In the genomic region with DNA sequence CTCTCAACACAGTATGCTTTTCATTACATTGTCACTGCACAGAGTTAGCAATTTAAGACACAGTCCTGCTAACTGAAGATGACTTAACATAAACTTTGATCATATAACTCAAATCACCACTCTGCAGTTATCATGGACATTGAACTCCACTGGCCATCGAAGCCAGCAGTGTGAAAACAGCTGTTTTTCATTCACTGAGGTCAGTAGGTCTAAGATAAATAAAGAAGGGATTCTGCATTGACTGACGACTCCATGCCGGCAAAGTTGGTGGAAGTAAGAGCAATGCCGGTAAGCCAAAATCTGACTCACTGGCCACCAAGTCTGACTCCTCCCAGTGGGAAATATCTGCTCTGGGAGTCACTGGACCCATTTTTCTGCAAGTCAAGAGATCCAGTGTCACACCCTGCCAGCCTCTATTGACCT, we compare ENCODE assay signal across 15 cellular contexts.
A peak's percentile ranks its signal among the peaks of the same experiment; 100 is the strongest.
DNase-seq lines count a peak whose midpoint lies in the region; ATAC-seq, FAIRE-seq and TF ChIP-seq lines count a peak whose summit lies in the region.
"Had no signal": no experiment of that assay in that cellular context is flagged by ENCODE, and none has a peak within 500 bp of the region (broad histone marks: within the 10 kb centered on the region; RNA-seq: fewer than 3 reads in every experiment).

No MANE protein-coding gene starts in this region.

- no peak overlapping the region for H3K4me3 ChIP-seq in GM23248
- no peak overlapping the region for H3K4me3 ChIP-seq in fibroblast of pulmonary artery (replicated peaks; ENCODE audit: low read depth, low read length)
- no peak overlapping the region for H3K4me3 ChIP-seq in aorta (ENCODE audit: low read length in 2 of 2)
- H3K4me3 ChIP-seq: mucosa of descending colon, pancreas had no signal

- peak overlapping the region; percentile 29 for H3K4me2 ChIP-seq in GM23248 (ENCODE audit: unreplicated experiment)

- H3K36me3 ChIP-seq in GM23248 (ENCODE audit: low read depth): no peaks in the 10 kb centered on the region
- no peaks in the 10 kb centered on the region for H3K36me3 ChIP-seq in aorta (ENCODE audit: control insufficient read depth in 1 of 2, insufficient read depth in 2 of 2, low read length in 1 of 2)
- H3K36me3 ChIP-seq: pancreas had no signal

- no peaks in the 10 kb centered on the region for H4K20me1 ChIP-seq in GM23248 (ENCODE audit: insufficient read depth)

- H3F3A ChIP-seq in GM23248 (ENCODE audit: insufficient read depth): peaks cover 46% of the 10 kb centered on the region

- no peaks in the 10 kb centered on the region for H3K9me2 ChIP-seq in GM23248 (ENCODE audit: insufficient read depth)

- ATAC-seq in SK-N-SH treated with all-trans-retinoic acid at 6 μM for 48 hours (peak; percentile 79), aorta (ENCODE audit: low FRiP score) (no peak), GM19463 (IDR thresholded peaks at IDR 0.05; ENCODE audit: unreplicated experiment) (no peak)
- ATAC-seq: mucosa of descending colon, pancreas had no signal

- TF ChIP-seq CTCF in fibroblast of pulmonary artery (IDR thresholded peaks at IDR 0.05; ENCODE audit: low read length, missing control alignments): no peak

- 0 to 1% methylated on average over 4 of the region's 4 CpGs for WGBS in GM23248 (ENCODE audit: low coverage in 1 of 2, low lambda C conversion rate in 2 of 2, missing lambda C conversion rate in 2 of 2), 2 experiments
- WGBS in aorta, 2 donors: 16 to 19% methylated on average over 4 of the region's 4 CpGs

- no peaks in the 10 kb centered on the region for H3K27me3 ChIP-seq in GM23248 (replicated peaks; ENCODE audit: insufficient read depth)
- H3K27me3 ChIP-seq in aorta (ENCODE audit: control insufficient read depth in 1 of 2, insufficient read depth in 2 of 2, low read length in 1 of 2): no peaks in the 10 kb centered on the region
- H3K27me3 ChIP-seq: pancreas had no signal

- H3K9me3 ChIP-seq in GM23248 (ENCODE audit: low read depth) (no peaks in the 10 kb centered on the region), aorta (ENCODE audit: control insufficient read depth, low read length) (no peaks in the 10 kb centered on the region)
- H3K9me3 ChIP-seq: pancreas had no signal

- DNase-seq in GM23248: peak; percentile 91
- DNase-seq in fibroblast of pulmonary artery (ENCODE audit: low read depth): peak; percentile 44
- DNase-seq in aorta: peak; percentile 57 to 62
- DNase-seq in stimulated activated CD4-positive, alpha-beta T cell treated with anti-CD3 and anti-CD28 coated beads, Interleukin-12 subunit alpha, Interleukin-12 subunit beta, amount 100 ng/mL, for 4 hours: no peak
- no peak for DNase-seq in HTR-8/SVneo (ENCODE audit: insufficient read length, low spot score)
- DNase-seq: activated CD4-positive, alpha-beta T cell treated with anti-CD3 and anti-CD28 coated beads for 48 hours; cerebellar nuclear complex; GF-D8; islet precursor cell; mucosa of descending colon; NCI-H1105; pancreas had no signal

- H2AFZ ChIP-seq in GM23248: no peak overlapping the region

- H3K4me1 ChIP-seq in GM23248 (ENCODE audit: insufficient read depth): peaks cover 49% of the 10 kb centered on the region
- peaks cover 0 to 3% of the 10 kb centered on the region in 2 donors for H3K4me1 ChIP-seq in aorta (ENCODE audit: control insufficient read depth in 1 of 2, insufficient read depth in 2 of 2, low read length in 2 of 2)
- H3K4me1 ChIP-seq: pancreas had no signal

- intact Hi-C loops in aorta (cut with DNase I): no loop called here

- H3K9ac ChIP-seq in GM23248: no peak overlapping the region

- no peak for FAIRE-seq in HTR-8/SVneo (lab: Jason Lieb, UNC)
- FAIRE-seq: GM19239, pancreas had no signal

- in situ Hi-C loops in GM23248 (cut with MboI): no loop called here

- no peaks in the 10 kb centered on the region for H3K79me2 ChIP-seq in GM23248 (ENCODE audit: insufficient read depth)

- H3K27ac ChIP-seq in GM23248 (peak overlapping the region; percentile 41), aorta (ENCODE audit: low read depth in 1 of 2, low read length in 2 of 2) (no peak overlapping the region)
- H3K27ac ChIP-seq: pancreas had no signal

TF ChIP-seq in SK-N-SH treated with all-trans-retinoic acid at 6 μM for 48 hours, 23 proteins besides CTCF, POLR2A, EP300 and RAD21:
- no peak for TF ChIP-seq PPARA (CRISPR knock-in tag; IDR thresholded peaks at IDR 0.05; ENCODE audit: borderline replicate concordance)
- TF ChIP-seq TOX (CRISPR knock-in tag; IDR thresholded peaks at IDR 0.05; ENCODE audit: borderline replicate concordance): 0 out of 2 replicates have a peak, but pooled peaks have one; percentile 28

Comparison
In these comparisons a context has a peak if more than half of its experiments do, and no peak if none do; other contexts are left out.
1. DNase-seq: peak in GM23248 (single experiment), fibroblast of pulmonary artery (single experiment) and aorta (2 of 2); none in stimulated activated CD4-positive, alpha-beta T cell treated with anti-CD3 and anti-CD28 coated beads, Interleukin-12 subunit alpha, Interleukin-12 subunit beta, amount 100 ng/mL, for 4 hours (single experiment) and HTR-8/SVneo (single experiment).